In the genomic region with DNA sequence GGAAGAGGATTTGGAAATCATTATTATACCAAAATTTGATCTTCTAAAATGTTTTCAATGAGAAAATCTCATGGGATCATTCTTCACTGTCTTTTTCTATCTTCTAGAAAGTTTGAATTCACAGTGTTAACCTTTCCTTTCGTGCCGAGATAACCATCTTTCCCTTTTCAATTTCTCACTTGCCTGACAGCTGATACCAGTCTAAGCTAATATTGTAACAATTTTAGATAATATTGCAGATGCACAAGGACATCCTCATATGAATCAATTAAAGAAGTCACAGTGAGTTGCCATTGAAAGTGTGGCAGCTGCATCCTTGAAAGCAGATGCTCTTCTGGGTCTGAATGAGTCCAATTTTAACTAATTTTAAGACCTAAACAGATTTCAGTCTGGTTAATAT, we compare ENCODE assay signal across 21 cellular contexts.
"Had no signal": no experiment of that assay in that cellular context is flagged by ENCODE, and none has a peak within 500 bp of the region (broad histone marks: within the 10 kb centered on the region; RNA-seq: fewer than 3 reads in every experiment).

No MANE protein-coding gene starts in this region.

- H3K4me2 ChIP-seq: KMS-11 had no signal

- DNase-seq: IMR-90, Kasumi-1, MM.1S, NCI-H1092 treated with DMSO at 0.1 percent for 48 hours, NCI-H1417 treated with DMSO at 0.1 percent for 48 hours, NCI-H1694, NCI-H1930, NCI-H2081, NCI-H2107, NCI-H2171, NCI-H526, NCI-H82, Right ventricle myocardium superior, RPMI8226, SIG-M5, T-helper 1 cell, T-helper 17 cell had no signal

- H3K9me3 ChIP-seq: SJSA1 had no signal

- H3K9ac ChIP-seq: KMS-11 had no signal

- H3K27ac ChIP-seq: KMS-11, SJSA1, SK-N-MC had no signal

- H3K27me3 ChIP-seq: SJSA1 had no signal

- H3K36me3 ChIP-seq: SJSA1 had no signal

- FAIRE-seq: RCC 7860 had no signal

- H3K4me3 ChIP-seq: SJSA1, SK-N-MC had no signal
